In genomic region chr1:244236721-244237120, GRCh38 we compare ENCODE assay signal across 23 cellular contexts.
"Had no signal": no experiment of that assay in that cellular context is flagged by ENCODE, and none has a peak within 500 bp of the region (broad histone marks: within the 10 kb centered on the region; RNA-seq: fewer than 3 reads in every experiment).

No MANE protein-coding gene starts in this region.

- H3K4me3 Mint-ChIP-seq: memory B cell; naive thymus-derived CD4-positive, alpha-beta T cell; nephron; stimulated activated naive CD8-positive, alpha-beta T cell treated with anti-CD3 and anti-CD28 coated beads, Interleukin-15, amount 100 ng/mL, for 72 hours; type B pancreatic cell had no signal

- H3K27me3 ChIP-seq: ovary, spleen, suprapubic skin had no signal

- FAIRE-seq: frontal cortex, keratinocyte had no signal

- H3K36me3 ChIP-seq: ovary, spleen, suprapubic skin had no signal

- H3K27ac Mint-ChIP-seq: memory B cell, nephron, type B pancreatic cell had no signal

- H3K9me3 Mint-ChIP-seq: memory B cell; naive thymus-derived CD4-positive, alpha-beta T cell; nephron; stimulated activated naive CD8-positive, alpha-beta T cell treated with anti-CD3 and anti-CD28 coated beads, Interleukin-15, amount 100 ng/mL, for 72 hours; type B pancreatic cell had no signal

- DNase-seq: cortex of kidney; effector CD4-positive, alpha-beta T cell; hypothalamus; midbrain; naive thymus-derived CD4-positive, alpha-beta T cell; nucleus accumbens; ovary; psoas muscle; right cardiac atrium; spleen; stimulated activated CD4-positive, alpha-beta T cell treated with anti-CD3 and anti-CD28 coated beads, Interleukin-2, amount 100 ng/mL, for 48 hours; stimulated activated CD8-positive, alpha-beta memory T cell treated with anti-CD3 and anti-CD28 coated beads, Interleukin-4, amount 100 ng/mL, for 48 hours; stimulated activated naive CD4-positive, alpha-beta T cell; stimulated activated naive CD8-positive, alpha-beta T cell treated with anti-CD3 and anti-CD28 coated beads, Interleukin-15, amount 100 ng/mL, for 72 hours had no signal

- H3K27me3 Mint-ChIP-seq: memory B cell; naive thymus-derived CD4-positive, alpha-beta T cell had no signal

- H3K9me3 ChIP-seq: ovary, psoas muscle, spleen, suprapubic skin had no signal

- H3K36me3 Mint-ChIP-seq: memory B cell; naive thymus-derived CD4-positive, alpha-beta T cell; type B pancreatic cell had no signal

- H3K4me3 ChIP-seq: lung, ovary, psoas muscle, skin epidermis, spleen, suprapubic skin had no signal

- H3K27ac ChIP-seq: ovary, psoas muscle, skin epidermis, spleen, suprapubic skin had no signal

- ATAC-seq: left lobe of liver; psoas muscle; right cardiac atrium; stimulated activated naive CD8-positive, alpha-beta T cell treated with anti-CD3 and anti-CD28 coated beads, Interleukin-15, amount 100 ng/mL, for 72 hours had no signal
